Comparison of ENCODE assay signal across 1 cellular context in genomic region chr9:15529566-15530324, GRCh38.
TF ChIP-seq lines count a peak whose summit lies in the region.

No MANE protein-coding gene starts in this region.

TF ChIP-seq in GM12878, 131 proteins besides CTCF, POLR2A, EP300 and RAD21 (continued from another document):
- TF ChIP-seq CEBPZ (IDR thresholded peaks at IDR 0.05; ENCODE audit: low read depth, low read length) (no peak), RAD51 (IDR thresholded peaks at IDR 0.05) (peak; percentile 94), CBFB (IDR thresholded peaks at IDR 0.05; ENCODE audit: low read depth) (peak; percentile 72), SREBF2 (IDR thresholded peaks at IDR 0.05; ENCODE audit: low read length) (no peak), SMARCA5 (IDR thresholded peaks at IDR 0.05) (no peak), BCL11A (IDR thresholded peaks at IDR 0.05; ENCODE audit: low read depth, low read length) (peak; percentile 68), MYC (IDR thresholded peaks at IDR 0.05; ENCODE audit: insufficient read depth, insufficient read length, insufficient replicate concordance, low read length, severe bottlenecking) (no peak), RELA (IDR thresholded peaks at IDR 0.05; ENCODE audit: borderline replicate concordance, partially characterized antibody) (peak; percentile 40), STAT1 (conservative IDR thresholded peaks at IDR 0.05) (no peak), ZBED1 (IDR thresholded peaks at IDR 0.05; ENCODE audit: borderline replicate concordance) (peak; percentile 73)
- TF ChIP-seq, protein P1, sequence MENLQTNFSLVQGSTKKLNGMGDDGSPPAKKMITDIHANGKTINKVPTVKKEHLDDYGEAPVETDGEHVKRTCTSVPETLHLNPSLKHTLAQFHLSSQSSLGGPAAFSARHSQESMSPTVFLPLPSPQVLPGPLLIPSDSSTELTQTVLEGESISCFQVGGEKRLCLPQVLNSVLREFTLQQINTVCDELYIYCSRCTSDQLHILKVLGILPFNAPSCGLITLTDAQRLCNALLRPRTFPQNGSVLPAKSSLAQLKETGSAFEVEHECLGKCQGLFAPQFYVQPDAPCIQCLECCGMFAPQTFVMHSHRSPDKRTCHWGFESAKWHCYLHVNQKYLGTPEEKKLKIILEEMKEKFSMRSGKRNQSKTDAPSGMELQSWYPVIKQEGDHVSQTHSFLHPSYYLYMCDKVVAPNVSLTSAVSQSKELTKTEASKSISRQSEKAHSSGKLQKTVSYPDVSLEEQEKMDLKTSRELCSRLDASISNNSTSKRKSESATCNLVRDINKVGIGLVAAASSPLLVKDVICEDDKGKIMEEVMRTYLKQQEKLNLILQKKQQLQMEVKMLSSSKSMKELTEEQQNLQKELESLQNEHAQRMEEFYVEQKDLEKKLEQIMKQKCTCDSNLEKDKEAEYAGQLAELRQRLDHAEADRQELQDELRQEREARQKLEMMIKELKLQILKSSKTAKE (IDR thresholded peaks at IDR 0.05; ENCODE audit: low read depth, poor library complexity, severe bottlenecking): peak; percentile 81
TF ChIP-seq in GM12878: peak in this region for 50.
